Comparison of ENCODE assay signal across 2 cellular contexts in genomic region chr9:8183618-8184017, GRCh38.
TF ChIP-seq lines count a peak whose summit lies in the region.

No MANE protein-coding gene starts in this region.

TF ChIP-seq in WTC11, 78 proteins besides CTCF, POLR2A, EP300 and RAD21 (continued from another document):
- TF ChIP-seq ZNF396 (CRISPR knock-in tag; IDR thresholded peaks at IDR 0.05; ENCODE audit: borderline replicate concordance) (no peak), KAT7 (CRISPR knock-in tag; IDR thresholded peaks at IDR 0.05; ENCODE audit: borderline replicate concordance) (no peak), TP53 (CRISPR knock-in tag; IDR thresholded peaks at IDR 0.05) (no peak), NFATC4 (CRISPR knock-in tag; IDR thresholded peaks at IDR 0.05) (no peak), TCF7 (CRISPR knock-in tag; IDR thresholded peaks at IDR 0.05; ENCODE audit: low read depth) (no peak), JAZF1 (CRISPR knock-in tag; IDR thresholded peaks at IDR 0.05) (no peak), ZNF232 (CRISPR knock-in tag; IDR thresholded peaks at IDR 0.05) (no peak), CDX4 (CRISPR knock-in tag; IDR thresholded peaks at IDR 0.05; ENCODE audit: borderline replicate concordance) (no peak), ZSCAN18 (CRISPR knock-in tag; IDR thresholded peaks at IDR 0.05) (no peak), FOXJ3 (CRISPR knock-in tag; IDR thresholded peaks at IDR 0.05; ENCODE audit: borderline replicate concordance) (no peak)
- TF ChIP-seq, protein P1, sequence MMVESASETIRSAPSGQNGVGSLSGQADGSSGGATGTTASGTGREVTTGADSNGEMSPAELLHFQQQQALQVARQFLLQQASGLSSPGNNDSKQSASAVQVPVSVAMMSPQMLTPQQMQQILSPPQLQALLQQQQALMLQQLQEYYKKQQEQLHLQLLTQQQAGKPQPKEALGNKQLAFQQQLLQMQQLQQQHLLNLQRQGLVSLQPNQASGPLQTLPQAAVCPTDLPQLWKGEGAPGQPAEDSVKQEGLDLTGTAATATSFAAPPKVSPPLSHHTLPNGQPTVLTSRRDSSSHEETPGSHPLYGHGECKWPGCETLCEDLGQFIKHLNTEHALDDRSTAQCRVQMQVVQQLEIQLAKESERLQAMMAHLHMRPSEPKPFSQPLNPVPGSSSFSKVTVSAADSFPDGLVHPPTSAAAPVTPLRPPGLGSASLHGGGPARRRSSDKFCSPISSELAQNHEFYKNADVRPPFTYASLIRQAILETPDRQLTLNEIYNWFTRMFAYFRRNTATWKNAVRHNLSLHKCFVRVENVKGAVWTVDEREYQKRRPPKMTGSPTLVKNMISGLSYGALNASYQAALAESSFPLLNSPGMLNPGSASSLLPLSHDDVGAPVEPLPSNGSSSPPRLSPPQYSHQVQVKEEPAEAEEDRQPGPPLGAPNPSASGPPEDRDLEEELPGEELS (CRISPR knock-in tag; IDR thresholded peaks at IDR 0.05) = no peak
- TF ChIP-seq, protein P2, sequence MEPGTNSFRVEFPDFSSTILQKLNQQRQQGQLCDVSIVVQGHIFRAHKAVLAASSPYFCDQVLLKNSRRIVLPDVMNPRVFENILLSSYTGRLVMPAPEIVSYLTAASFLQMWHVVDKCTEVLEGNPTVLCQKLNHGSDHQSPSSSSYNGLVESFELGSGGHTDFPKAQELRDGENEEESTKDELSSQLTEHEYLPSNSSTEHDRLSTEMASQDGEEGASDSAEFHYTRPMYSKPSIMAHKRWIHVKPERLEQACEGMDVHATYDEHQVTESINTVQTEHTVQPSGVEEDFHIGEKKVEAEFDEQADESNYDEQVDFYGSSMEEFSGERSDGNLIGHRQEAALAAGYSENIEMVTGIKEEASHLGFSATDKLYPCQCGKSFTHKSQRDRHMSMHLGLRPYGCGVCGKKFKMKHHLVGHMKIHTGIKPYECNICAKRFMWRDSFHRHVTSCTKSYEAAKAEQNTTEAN (CRISPR knock-in tag; IDR thresholded peaks at IDR 0.05) = no peak
- TF ChIP-seq, protein P3, sequence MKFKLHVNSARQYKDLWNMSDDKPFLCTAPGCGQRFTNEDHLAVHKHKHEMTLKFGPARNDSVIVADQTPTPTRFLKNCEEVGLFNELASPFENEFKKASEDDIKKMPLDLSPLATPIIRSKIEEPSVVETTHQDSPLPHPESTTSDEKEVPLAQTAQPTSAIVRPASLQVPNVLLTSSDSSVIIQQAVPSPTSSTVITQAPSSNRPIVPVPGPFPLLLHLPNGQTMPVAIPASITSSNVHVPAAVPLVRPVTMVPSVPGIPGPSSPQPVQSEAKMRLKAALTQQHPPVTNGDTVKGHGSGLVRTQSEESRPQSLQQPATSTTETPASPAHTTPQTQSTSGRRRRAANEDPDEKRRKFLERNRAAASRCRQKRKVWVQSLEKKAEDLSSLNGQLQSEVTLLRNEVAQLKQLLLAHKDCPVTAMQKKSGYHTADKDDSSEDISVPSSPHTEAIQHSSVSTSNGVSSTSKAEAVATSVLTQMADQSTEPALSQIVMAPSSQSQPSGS (CRISPR knock-in tag; IDR thresholded peaks at IDR 0.05; ENCODE audit: borderline replicate concordance, low read depth) = no peak
TF ChIP-seq in WTC11: peak in this region for 0.

TF ChIP-seq in neural cell, 6 proteins besides CTCF, POLR2A, EP300 and RAD21 (continued from another document):
- TF ChIP-seq REST (IDR thresholded peaks at IDR 0.05; ENCODE audit: borderline replicate concordance) = no peak
- no peak for TF ChIP-seq TAF1 (IDR thresholded peaks at IDR 0.05; ENCODE audit: low read depth)
TF ChIP-seq in neural cell: peak in this region for 0.
